Comparison of ENCODE assay signal across 1 cellular context in genomic region chr17:21170829-21171228, GRCh38.
TF ChIP-seq lines count a peak whose summit lies in the region.

No MANE protein-coding gene starts in this region.

TF ChIP-seq in WTC11, 78 proteins besides CTCF, POLR2A, EP300 and RAD21 (continued from another document):
- TF ChIP-seq FOXP4 (CRISPR knock-in tag; IDR thresholded peaks at IDR 0.05), result no peak
- no peak for TF ChIP-seq E2F1 (CRISPR knock-in tag; IDR thresholded peaks at IDR 0.05)
- no peak for TF ChIP-seq ZNF263 (CRISPR knock-in tag; IDR thresholded peaks at IDR 0.05; ENCODE audit: low read depth)
